Comparison of ENCODE assay signal across 8 cellular contexts in the genomic region with DNA sequence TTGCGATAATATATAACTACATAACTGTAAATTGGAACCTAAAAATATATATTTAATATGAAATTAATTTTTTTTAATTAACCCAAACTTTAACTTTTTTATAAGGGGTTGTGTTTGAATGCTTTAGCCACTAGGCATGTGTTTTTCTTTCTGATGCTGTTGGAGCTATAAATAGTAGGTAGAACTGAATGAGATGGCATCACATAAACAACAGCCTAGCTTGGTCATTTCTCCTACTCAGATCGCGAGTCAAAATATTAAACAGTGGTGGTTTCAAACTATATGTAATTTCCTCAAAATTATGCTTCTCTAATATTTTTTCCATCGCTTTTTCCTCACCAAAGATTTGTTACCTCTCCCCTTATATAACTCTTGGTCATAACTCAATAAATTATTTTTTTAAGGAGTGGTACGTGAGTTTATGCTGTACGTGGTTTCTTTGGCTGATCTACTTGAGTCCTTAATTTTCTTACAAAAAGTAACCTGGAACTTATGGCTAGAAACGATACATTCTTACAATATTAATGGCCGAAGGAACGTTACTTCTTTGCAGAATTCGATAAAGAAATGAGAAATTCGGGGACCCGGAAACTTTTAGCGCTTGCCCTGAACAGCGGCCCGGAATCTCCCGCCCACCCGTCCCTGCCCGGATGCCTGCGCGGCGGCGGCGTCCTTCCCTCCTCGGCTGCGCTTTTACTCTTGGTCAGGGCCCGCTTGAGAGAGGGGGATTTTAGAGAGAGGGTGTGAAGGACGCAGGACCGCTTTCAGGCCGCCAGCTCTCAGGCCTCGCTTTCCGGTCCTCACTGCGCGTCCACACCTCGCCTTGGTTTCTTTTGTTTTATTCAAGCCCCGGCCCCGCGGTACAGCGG.
DNase-seq lines count a peak whose midpoint lies in the region; ATAC-seq and TF ChIP-seq lines count a peak whose summit lies in the region.

No MANE protein-coding gene starts in this region.

- H3K9me3 Mint-ChIP-seq in brain = peaks cover 0 to 7% (median 4%) of the 10 kb centered on the region in 5 experiments

- H3K4me3 Mint-ChIP-seq in brain = peak overlapping the region; percentile 96 to 99 (median 97)

- H3K4me1 Mint-ChIP-seq in brain = peaks cover 63% of the 10 kb centered on the region

- ATAC-seq in GM21786 (IDR thresholded peaks at IDR 0.05; ENCODE audit: unreplicated experiment) = peak; percentile 38

- H3K36me3 Mint-ChIP-seq in brain = peaks cover 3% of the 10 kb centered on the region

- TF ChIP-seq CTCF in brain (conservative IDR thresholded peaks at IDR 0.05) = no peak

- peak overlapping the region; percentile 93 to 100 (median 99) for H3K27ac Mint-ChIP-seq in brain

- DNase-seq in GM04504 (ENCODE audit: low read depth) (peak; percentile 38), KG1 (lab: John Stamatoyannopoulos, UW) (peak; percentile 72), SW 1271 (lab: John Stamatoyannopoulos, UW) (peak; percentile 22 to 63), iPS-NIHi11 (ENCODE audit: low spot score) (peak; percentile 73), cortex of kidney (lab: John Stamatoyannopoulos, UW) (no peak)
- peak; percentile 70 for DNase-seq in stimulated activated CD4-positive, alpha-beta T cell treated with anti-CD3 and anti-CD28 coated beads, Interleukin-15, amount 100 ng/mL, for 24 hours

- H3K27me3 Mint-ChIP-seq in brain = peaks cover 2% of the 10 kb centered on the region
